ENCODE assay signal across 1 cellular context in the genomic region with DNA sequence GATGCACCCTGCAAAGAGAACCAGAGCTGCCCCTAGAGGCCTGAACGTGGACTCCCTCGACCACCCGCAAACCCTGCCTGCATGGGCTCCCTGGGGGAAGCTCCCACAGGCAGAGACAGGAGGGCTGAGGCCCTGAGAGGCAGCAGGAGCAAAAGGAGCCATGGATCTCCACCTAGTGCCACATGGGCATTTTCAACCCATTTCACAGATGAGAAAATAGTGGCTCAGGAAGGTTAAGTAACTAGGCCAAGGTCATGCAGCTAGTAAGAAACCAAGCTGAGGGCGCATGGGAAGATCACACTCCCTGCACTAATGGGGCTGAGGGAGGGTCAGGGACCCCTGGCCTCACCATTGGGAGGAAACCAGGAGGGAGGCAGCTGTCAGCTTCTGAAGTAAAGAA.
TF ChIP-seq lines count a peak whose summit lies in the region.

No MANE protein-coding gene starts in this region.

TF ChIP-seq in H1, 55 proteins besides CTCF, POLR2A, EP300 and RAD21 (continued from another document):
- TF ChIP-seq, protein P1, sequence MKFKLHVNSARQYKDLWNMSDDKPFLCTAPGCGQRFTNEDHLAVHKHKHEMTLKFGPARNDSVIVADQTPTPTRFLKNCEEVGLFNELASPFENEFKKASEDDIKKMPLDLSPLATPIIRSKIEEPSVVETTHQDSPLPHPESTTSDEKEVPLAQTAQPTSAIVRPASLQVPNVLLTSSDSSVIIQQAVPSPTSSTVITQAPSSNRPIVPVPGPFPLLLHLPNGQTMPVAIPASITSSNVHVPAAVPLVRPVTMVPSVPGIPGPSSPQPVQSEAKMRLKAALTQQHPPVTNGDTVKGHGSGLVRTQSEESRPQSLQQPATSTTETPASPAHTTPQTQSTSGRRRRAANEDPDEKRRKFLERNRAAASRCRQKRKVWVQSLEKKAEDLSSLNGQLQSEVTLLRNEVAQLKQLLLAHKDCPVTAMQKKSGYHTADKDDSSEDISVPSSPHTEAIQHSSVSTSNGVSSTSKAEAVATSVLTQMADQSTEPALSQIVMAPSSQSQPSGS (IDR thresholded peaks at IDR 0.05; ENCODE audit: low read length): no peak
TF ChIP-seq in H1: peak in this region for 1.
